28 cellular contexts compared by ENCODE assay signal in genomic region chr16:86063696-86064405, GRCh38.
DNase-seq lines count a peak whose midpoint lies in the region; ATAC-seq, FAIRE-seq and TF ChIP-seq lines count a peak whose summit lies in the region.
"Had no signal": no experiment of that assay in that cellular context is flagged by ENCODE, and none has a peak within 500 bp of the region (broad histone marks: within the 10 kb centered on the region; RNA-seq: fewer than 3 reads in every experiment).

No MANE protein-coding gene starts in this region.

- no peaks in the 10 kb centered on the region for H3K9me3 ChIP-seq in BLaER1 treated with 17β-estradiol and CSF1 and Interleukin-3, amounts not matched to agents 10 nM and 100 nM (replicated peaks in 1 of 11)
- H3K9me3 ChIP-seq in HEK293 (ENCODE audit: control insufficient read depth, insufficient read depth, low read depth, low read length): no peaks in the 10 kb centered on the region
- H3K9me3 ChIP-seq: BLaER1, HAP-1, SJCRH30 had no signal

- peaks cover 54% of the 10 kb centered on the region for H3K27me3 Mint-ChIP-seq in central memory CD8-positive, alpha-beta T cell

- H4K20me1 ChIP-seq in BLaER1 treated with 17β-estradiol and CSF1 and Interleukin-3, amounts not matched to agents 10 nM and 100 nM: peaks cover 0 to 12% (median 0%) of the 10 kb centered on the region in 11 experiments; a peak in 1 of 22 replicates
- H4K20me1 ChIP-seq: BLaER1 had no signal

- intact Hi-C loops in posterior vena cava (cut with DNase I): no loop called here

- H3K4me3 ChIP-seq in BLaER1 treated with 17β-estradiol and CSF1 and Interleukin-3, amounts not matched to agents 10 nM and 100 nM: no peak overlapping the region
- no peak overlapping the region for H3K4me3 ChIP-seq in HEK293 (ENCODE audit: low read depth, low read length)
- H3K4me3 ChIP-seq: BLaER1, HAP-1, SJCRH30 had no signal

- H3K27ac ChIP-seq in BLaER1 treated with 17β-estradiol and CSF1 and Interleukin-3, amounts not matched to agents 10 nM and 100 nM: no peak overlapping the region
- H3K27ac ChIP-seq in HEK293 (ENCODE audit: extremely low read depth, low read depth, low read length): no peak overlapping the region
- H3K27ac ChIP-seq: BLaER1, SJCRH30 had no signal

- peak overlapping the region; percentile 47 for H3K27ac Mint-ChIP-seq in central memory CD8-positive, alpha-beta T cell (ENCODE audit: low read depth)
- H3K27ac Mint-ChIP-seq: CD4-positive, alpha-beta T cell had no signal

- H3K4me1 ChIP-seq in BLaER1 treated with 17β-estradiol and CSF1 and Interleukin-3, amounts not matched to agents 10 nM and 100 nM: peaks cover 27 to 36% (median 34%) of the 10 kb centered on the region in 10 experiments
- no peaks in the 10 kb centered on the region for H3K4me1 ChIP-seq in HEK293 (ENCODE audit: control insufficient read depth, insufficient read depth, low read length)
- H3K4me1 ChIP-seq: HAP-1 had no signal

- no peaks in the 10 kb centered on the region for H3K9me3 Mint-ChIP-seq in central memory CD8-positive, alpha-beta T cell
- H3K9me3 Mint-ChIP-seq: CD4-positive, alpha-beta T cell had no signal

- H3K9ac ChIP-seq in BLaER1 treated with 17β-estradiol and CSF1 and Interleukin-3, amounts not matched to agents 10 nM and 100 nM: no peak overlapping the region
- H3K9ac ChIP-seq: BLaER1 had no signal

- no peak for FAIRE-seq in urothelium cell line (lab: Jason Lieb, UNC)
- FAIRE-seq: A204.1, GM12891 had no signal

- no peaks in the 10 kb centered on the region for H3K36me3 Mint-ChIP-seq in central memory CD8-positive, alpha-beta T cell (ENCODE audit: insufficient read depth)

- H3K4me1 Mint-ChIP-seq in central memory CD8-positive, alpha-beta T cell: no peaks in the 10 kb centered on the region

- POLR2A ChIA-PET in HEK293 (lab: Yijun Ruan, JAX): no interaction called here

- no peak for ATAC-seq in central memory CD8-positive, alpha-beta T cell (replicated peaks; ENCODE audit: extremely low read depth, poor library complexity, severe bottlenecking)
- ATAC-seq: PC-3, Right ventricle myocardium inferior had no signal

- CTCF ChIA-PET in HEK293 (lab: Yijun Ruan, JAX): interaction anchor here (1.1 kb wide), 1 partner anchor 14 kb away, joined by 4 read pairs; no protein-coding TSS in a partner anchor

- H3K36me3 ChIP-seq in BLaER1 treated with 17β-estradiol and CSF1 and Interleukin-3, amounts not matched to agents 10 nM and 100 nM: no peaks in the 10 kb centered on the region
- no peaks in the 10 kb centered on the region for H3K36me3 ChIP-seq in HEK293 (ENCODE audit: control insufficient read depth in 2 of 2, insufficient read depth in 1 of 2, low read length in 2 of 2)
- H3K36me3 ChIP-seq: BLaER1, HAP-1, SJCRH30 had no signal

- DNase-seq in central memory CD8-positive, alpha-beta T cell (ENCODE audit: low spot score in 2 of 2): no peak
- DNase-seq in posterior vena cava (ENCODE audit: low spot score) (peak; percentile 58), SK-N-DZ (ENCODE audit: low spot score) (no peak), activated gamma-delta T cell treated with Interleukin-2 at 50 U/mL for 16 hours (no peak), urothelium cell line (ENCODE audit: low spot score) (no peak)
- DNase-seq: CD4-positive, alpha-beta T cell; DMS 273 treated with DMSO at 0.1 percent for 48 hours; DMS79; EL; GDM1; GOT3; Karpas-422; NCI-H1092 treated with DMSO at 0.1 percent for 48 hours; NCI-H1436 treated with DMSO at 0.1 percent for 48 hours; NCI-H187 treated with DMSO at 0.1 percent for 48 hours; NCI-H2107; NCI-H524; NCI-H748 treated with DMSO at 0.1 percent for 48 hours; NK-92 treated with Interleukin-12 subunit alpha and Interleukin-12 subunit beta, amount 100 ng/mL, for 24 hours; PC-3 had no signal

- no peak overlapping the region for H3K4me3 Mint-ChIP-seq in central memory CD8-positive, alpha-beta T cell
- H3K4me3 Mint-ChIP-seq: CD4-positive, alpha-beta T cell had no signal

- peak overlapping the region in 8 of 11 experiments; percentile 3 to 49 (median 27); a peak in 12 of 22 replicates for H3K4me2 ChIP-seq in BLaER1 treated with 17β-estradiol and CSF1 and Interleukin-3, amounts not matched to agents 10 nM and 100 nM

- no peak for TF ChIP-seq CTCF in HEK293 (tag by site-specific recombination; IDR thresholded peaks at IDR 0.05)

- no peaks in the 10 kb centered on the region for H3K27me3 ChIP-seq in BLaER1 treated with 17β-estradiol and CSF1 and Interleukin-3, amounts not matched to agents 10 nM and 100 nM
- H3K27me3 ChIP-seq: BLaER1, SJCRH30 had no signal

TF ChIP-seq in HEK293, 187 proteins besides CTCF, POLR2A, EP300 and RAD21:
- TF ChIP-seq KLF9 (tag by site-specific recombination; IDR thresholded peaks at IDR 0.05; ENCODE audit: low read depth) (0 out of 2 replicates have a peak, but pooled peaks have one; percentile 19), ZNF221 (tag by site-specific recombination; IDR thresholded peaks at IDR 0.05; ENCODE audit: borderline replicate concordance) (no peak)
